ENCODE assay signal across 8 cellular contexts in genomic region chr9:78261403-78262001, GRCh38. TPM values are rescaled to one million over a fixed set of nuclear protein-coding genes. Genes with fewer than 3 reads are reported as not detected.
DNase-seq lines count a peak whose midpoint lies in the region; ATAC-seq and TF ChIP-seq lines count a peak whose summit lies in the region.

No MANE protein-coding gene starts in this region.

- H3K27ac Mint-ChIP-seq in stimulated activated naive B cell treated with anti-CD40 and anti-IgM and Interleukin-4, amounts not matched to agents 10 μg/mL and 1 μg/mL and 100 μg/mL, for 72 hours: no peak overlapping the region

- H3K27ac ChIP-seq in fibroblast of lung (ENCODE audit: insufficient read depth, low read length): no peak overlapping the region
- H3K27ac ChIP-seq in smooth muscle cell (ENCODE audit: low read depth): no peak overlapping the region

- no peaks in the 10 kb centered on the region for H3K27me3 Mint-ChIP-seq in stimulated activated naive B cell treated with anti-CD40 and anti-IgM and Interleukin-4, amounts not matched to agents 10 μg/mL and 1 μg/mL and 100 μg/mL, for 72 hours

- H4K20me1 ChIP-seq in fibroblast of lung (ENCODE audit: control insufficient read depth, extremely low read depth, insufficient read depth, low read length) (no peaks in the 10 kb centered on the region), smooth muscle cell (ENCODE audit: low read depth) (no peaks in the 10 kb centered on the region)

- no peak overlapping the region for H2AFZ ChIP-seq in fibroblast of lung (ENCODE audit: low read length)
- H2AFZ ChIP-seq in smooth muscle cell (ENCODE audit: low read depth): no peak overlapping the region

- TF ChIP-seq CTCF in fibroblast of lung (conservative IDR thresholded peaks at IDR 0.05 in 1 of 2, IDR thresholded peaks at IDR 0.05 in 1 of 2; ENCODE audit: low read depth in 1 of 2, low read length in 2 of 2): peak in 1 of 2 donors; percentile 52
- TF ChIP-seq CTCF in smooth muscle cell (IDR thresholded peaks at IDR 0.05; ENCODE audit: borderline replicate concordance, insufficient read depth, poor library complexity, severe bottlenecking): peak; percentile 66

- H3K27me3 ChIP-seq in fibroblast of lung (ENCODE audit: control insufficient read depth, insufficient read depth, low read length) (no peaks in the 10 kb centered on the region), smooth muscle cell (ENCODE audit: low read depth) (no peaks in the 10 kb centered on the region)

- no peak overlapping the region for H3K4me2 ChIP-seq in fibroblast of lung (ENCODE audit: extremely low read depth, insufficient read depth, low read length)
- H3K4me2 ChIP-seq in smooth muscle cell: no peak overlapping the region

- H3K9me3 ChIP-seq in fibroblast of lung (ENCODE audit: control insufficient read depth, insufficient read depth, low read depth, low read length) (no peaks in the 10 kb centered on the region), smooth muscle cell (replicated peaks; ENCODE audit: low read depth) (no peaks in the 10 kb centered on the region)

- no peaks in the 10 kb centered on the region for H3K4me1 ChIP-seq in fibroblast of lung (ENCODE audit: control insufficient read depth, extremely low read depth, insufficient read depth, low read length)
- no peaks in the 10 kb centered on the region for H3K4me1 ChIP-seq in smooth muscle cell (ENCODE audit: low read depth)

- H3K9me3 Mint-ChIP-seq in stimulated activated naive B cell treated with anti-CD40 and anti-IgM and Interleukin-4, amounts not matched to agents 10 μg/mL and 1 μg/mL and 100 μg/mL, for 72 hours: no peaks in the 10 kb centered on the region

- no peak overlapping the region for H3K4me3 Mint-ChIP-seq in stimulated activated naive B cell treated with anti-CD40 and anti-IgM and Interleukin-4, amounts not matched to agents 10 μg/mL and 1 μg/mL and 100 μg/mL, for 72 hours

- H3K4me1 Mint-ChIP-seq in stimulated activated naive B cell treated with anti-CD40 and anti-IgM and Interleukin-4, amounts not matched to agents 10 μg/mL and 1 μg/mL and 100 μg/mL, for 72 hours: no peaks in the 10 kb centered on the region

- H3K36me3 ChIP-seq in fibroblast of lung (ENCODE audit: control insufficient read depth, insufficient read depth, low read length) (no peaks in the 10 kb centered on the region), smooth muscle cell (ENCODE audit: low read depth) (peaks cover 5% of the 10 kb centered on the region)

- no peaks in the 10 kb centered on the region for H3F3A ChIP-seq in smooth muscle cell (ENCODE audit: low read depth)

- H3K9ac ChIP-seq in fibroblast of lung (ENCODE audit: insufficient read depth, low read length) (no peak overlapping the region), smooth muscle cell (ENCODE audit: low read depth) (no peak overlapping the region)

- peaks cover 12 to 24% of the 10 kb centered on the region in 2 donors for H3K36me3 Mint-ChIP-seq in stimulated activated naive B cell treated with anti-CD40 and anti-IgM and Interleukin-4, amounts not matched to agents 10 μg/mL and 1 μg/mL and 100 μg/mL, for 72 hours

- ATAC-seq in HG02852 (IDR thresholded peaks at IDR 0.05; ENCODE audit: unreplicated experiment): peak; percentile 57
- no peak for ATAC-seq in stimulated activated naive B cell treated with anti-CD40 and anti-IgM and Interleukin-4, amounts not matched to agents 10 μg/mL and 1 μg/mL and 100 μg/mL, for 72 hours (replicated peaks)

- DNase-seq in DMS 273 (lab: John Stamatoyannopoulos, UW; ENCODE audit: unreplicated experiment): peak; percentile 42
- no peak for DNase-seq in DMS 273 treated with DMSO at 0.1 percent for 48 hours (lab: John Stamatoyannopoulos, UW)
- DNase-seq in RKO (ENCODE audit: low spot score): peak; percentile 51
- DNase-seq in fibroblast of lung (ENCODE audit: low read depth in 2 of 2): peak; percentile 32 to 76
- no peak for DNase-seq in smooth muscle cell (lab: John Stamatoyannopoulos, UW; ENCODE audit: unreplicated experiment)
- DNase-seq in hypothalamus (lab: John Stamatoyannopoulos, UW): no peak
- no peak for DNase-seq in stimulated activated naive B cell treated with anti-CD40 and anti-IgM and Interleukin-4, amounts not matched to agents 10 μg/mL and 1 μg/mL and 100 μg/mL, for 72 hours

- H3K4me3 ChIP-seq in fibroblast of lung (replicated peaks in 1 of 4; ENCODE audit: control extremely low read depth in 1 of 4, insufficient read depth in 1 of 4, low read depth in 3 of 4, low read length in 4 of 4) (no peak overlapping the region), smooth muscle cell (no peak overlapping the region)

- H3K79me2 ChIP-seq in fibroblast of lung (ENCODE audit: control insufficient read depth, insufficient read depth, low read length) (no peaks in the 10 kb centered on the region), smooth muscle cell (ENCODE audit: low read depth) (no peaks in the 10 kb centered on the region)

- WGBS in smooth muscle cell (ENCODE audit: low lambda C conversion rate): 46% methylated on average over 2 of the region's 2 CpGs

RNA-seq across cellular contexts. Expression of gene CEP78, which starts 25.6 kb away (rescaled TPM):
- total RNA-seq in fibroblast of lung (10.0 and 10.4 TPM in 2 replicates), smooth muscle cell (25.4 and 28.3 TPM in 2 replicates)
- polyA plus RNA-seq in fibroblast of lung (8.9 and 13.7 TPM in 2 replicates), smooth muscle cell (7.9 and 8.2 TPM in 2 replicates)
- 5.7 and 10.6 TPM in 2 replicates for polyA plus RNA-seq in fibroblast of lung (2012)
- 0.27 and 2.1 TPM in 2 replicates for polyA minus RNA-seq in fibroblast of lung (ENCODE audit: low replicate concordance)

RNA-seq across cellular contexts. Expression of gene PSAT1, which starts 35.4 kb away (rescaled TPM):
- total RNA-seq in fibroblast of lung (85.0 and 115 TPM in 2 replicates), smooth muscle cell (70.6 and 94.5 TPM in 2 replicates)
- polyA plus RNA-seq in fibroblast of lung (46.6 and 74.6 TPM in 2 replicates), smooth muscle cell (76.4 and 85.1 TPM in 2 replicates)
- 35.3 and 54.2 TPM in 2 replicates for polyA plus RNA-seq in fibroblast of lung (2012)
- polyA minus RNA-seq in fibroblast of lung (ENCODE audit: low replicate concordance): 29.1 and 31.6 TPM in 2 replicates

Comparison
In these comparisons a context has a peak if more than half of its experiments do, and no peak if none do; other contexts are left out.
1. DNase-seq: peak in DMS 273 (single experiment), RKO (single experiment) and fibroblast of lung (2 of 2); none in DMS 273 treated with DMSO at 0.1 percent for 48 hours (single experiment), smooth muscle cell (single experiment), hypothalamus (0 of 51) and stimulated activated naive B cell treated with anti-CD40 and anti-IgM and Interleukin-4, amounts not matched to agents 10 μg/mL and 1 μg/mL and 100 μg/mL, for 72 hours (single experiment).